Comparison of ENCODE assay signal across 10 cellular contexts in the genomic region with DNA sequence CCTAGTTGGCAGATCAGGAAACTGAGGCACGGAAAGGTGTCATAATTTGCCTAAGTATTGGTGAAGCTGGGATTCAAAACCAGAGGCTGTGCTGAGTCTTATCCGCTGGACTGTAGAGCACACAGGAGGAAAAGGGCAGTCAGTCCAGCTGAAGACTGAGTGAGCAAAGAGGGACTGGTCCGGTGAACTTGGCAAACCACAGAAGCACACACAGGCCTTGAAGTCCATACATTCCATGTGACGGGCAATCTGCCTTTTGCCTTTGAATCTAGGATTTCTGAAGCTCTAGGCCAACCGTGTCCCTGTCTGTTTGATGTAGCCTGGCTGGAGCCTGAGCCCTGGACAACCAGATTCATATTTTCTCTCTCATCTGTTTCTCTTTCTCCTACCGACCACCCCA.
"Had no signal": no experiment of that assay in that cellular context is flagged by ENCODE, and none has a peak within 500 bp of the region (broad histone marks: within the 10 kb centered on the region; RNA-seq: fewer than 3 reads in every experiment).

No MANE protein-coding gene starts in this region.

- H3K9me3 Mint-ChIP-seq: HFFc6 had no signal

- ATAC-seq: HCT116, K562 had no signal

- H3K4me3 ChIP-seq: GM23248, HAP-1, K562 had no signal

- H3K9ac ChIP-seq: GM23248 had no signal

- H3K36me3 ChIP-seq: HAP-1 had no signal

- H3K9me3 ChIP-seq: HAP-1 had no signal

- DNase-seq: GM23248, GOT3, H7, HFFc6, IMR-90, KG1 had no signal

- H3K27ac ChIP-seq: GM23248, HL-60 had no signal

- H2AFZ ChIP-seq: GM23248 had no signal

- H3K4me3 Mint-ChIP-seq: HFFc6 had no signal

- H3K27ac Mint-ChIP-seq: HFFc6 had no signal

- H3K4me1 ChIP-seq: HAP-1 had no signal
